8 cellular contexts compared by ENCODE assay signal in genomic region chr20:35207950-35208611, GRCh38. TPM values are rescaled to one million over a fixed set of nuclear protein-coding genes. Genes with fewer than 3 reads are reported as not detected.
DNase-seq lines count a peak whose midpoint lies in the region; ATAC-seq and TF ChIP-seq lines count a peak whose summit lies in the region.

No MANE protein-coding gene starts in this region.

- H3K36me3 ChIP-seq in adipocyte (ENCODE audit: control insufficient read depth, insufficient read depth, low read length, severe bottlenecking) (no peaks in the 10 kb centered on the region), cardiac muscle cell (no peaks in the 10 kb centered on the region)

- ATAC-seq in HG02642 (IDR thresholded peaks at IDR 0.05; ENCODE audit: poor library complexity, unreplicated experiment): no peak

- no peaks in the 10 kb centered on the region for H3K9me3 Mint-ChIP-seq in type B pancreatic cell

- H3K4me3 Mint-ChIP-seq in type B pancreatic cell: no peak overlapping the region

- peak; percentile 73 for TF ChIP-seq CTCF in cardiac muscle cell (IDR thresholded peaks at IDR 0.05; ENCODE audit: low read depth, low read length)
- TF ChIP-seq CTCF in type B pancreatic cell (conservative IDR thresholded peaks at IDR 0.05): peak; percentile 96

- H3K27ac Mint-ChIP-seq in type B pancreatic cell: no peak overlapping the region

- H3K4me1 ChIP-seq in adipocyte (ENCODE audit: control insufficient read depth, insufficient read depth, low read length) (peaks cover 24% of the 10 kb centered on the region), cardiac muscle cell (ENCODE audit: low read depth) (no peaks in the 10 kb centered on the region)

- H3K9ac ChIP-seq in adipocyte (ENCODE audit: low read length): peak overlapping the region; percentile 79

- H3K27ac ChIP-seq in cardiac muscle cell: peak overlapping the region; percentile 31

- H3K27me3 Mint-ChIP-seq in type B pancreatic cell: no peaks in the 10 kb centered on the region

- no peaks in the 10 kb centered on the region for H3K4me1 Mint-ChIP-seq in type B pancreatic cell (ENCODE audit: unreplicated experiment)

- H3K4me3 ChIP-seq in adipocyte (ENCODE audit: low read length) (peak overlapping the region; percentile 67), cardiac muscle cell (no peak overlapping the region)

- no peaks in the 10 kb centered on the region for H3K27me3 ChIP-seq in adipocyte (replicated peaks; ENCODE audit: control insufficient read depth, insufficient read depth, low read length)
- no peaks in the 10 kb centered on the region for H3K27me3 ChIP-seq in cardiac muscle cell

- intact Hi-C loops in posterior vena cava (cut with DNase I): loop anchor here (5.0 to 10.0 kb wide), 3 partner anchors 113 to 333 kb away; partner anchors contain the start of genes TRPC4AP (in 2 of the 2), ACSS2 (in 1 of the 2) and GGT7 (in 1 of the 2)

- H3K36me3 Mint-ChIP-seq in type B pancreatic cell: no peaks in the 10 kb centered on the region

- H3K9me3 ChIP-seq in adipocyte (ENCODE audit: control insufficient read depth, low read length) (peaks cover 2% of the 10 kb centered on the region), cardiac muscle cell (ENCODE audit: low read depth) (no peaks in the 10 kb centered on the region)

- DNase-seq in ELF-1 (ENCODE audit: low read depth, low spot score): peak; percentile 40
- peak; percentile 67 for DNase-seq in NCI-H1092 treated with DMSO at 0.1 percent for 48 hours (lab: John Stamatoyannopoulos, UW)
- DNase-seq in SW480 (ENCODE audit: low spot score): peak; percentile 89
- peak; percentile 91 for DNase-seq in adipocyte (ENCODE audit: low read depth)
- DNase-seq in cardiac muscle cell (ENCODE audit: low read depth in 1 of 2, low spot score in 1 of 2): peak; percentile 88
- peak; percentile 92 for DNase-seq in posterior vena cava (ENCODE audit: low spot score)
- DNase-seq in type B pancreatic cell (ENCODE audit: extremely low spot score, unreplicated experiment): no peak

RNA-seq across cellular contexts. Expression of gene MMP24, which starts 18.4 kb away (rescaled TPM):
- total RNA-seq in cardiac muscle cell: 8.7 and 8.9 TPM in 2 replicates
- polyA plus RNA-seq in cardiac muscle cell: 3.4 and 5.9 TPM in 2 replicates
- under 1 TPM; 0.52 to 0.88 TPM for total RNA-seq in posterior vena cava
- 2.2 and 2.6 TPM in 2 replicates for total RNA-seq in type B pancreatic cell (ENCODE audit: low replicate concordance)

RNA-seq across cellular contexts. Expression of gene PROCR, which starts 36.2 kb away (rescaled TPM):
- total RNA-seq in cardiac muscle cell (8.2 and 11.6 TPM in 2 replicates), posterior vena cava (100 to 1,000 TPM; 181 to 239 TPM), type B pancreatic cell (ENCODE audit: low replicate concordance) (0.76 and 5.8 TPM in 2 replicates)
- 12.5 and 13.7 TPM in 2 replicates for polyA plus RNA-seq in cardiac muscle cell

Comparison
In these comparisons a context has a peak if more than half of its experiments do, and no peak if none do; other contexts are left out.
1. RNA of gene PROCR, which starts 36.2 kb away (total RNA-seq): 181 to 239 TPM in posterior vena cava; 8.2 to 11.6 TPM in cardiac muscle cell and 0.76 to 5.8 TPM in type B pancreatic cell; every median in the first group is over 10 times any median in the second.